ENCODE assay signal across 15 cellular contexts in genomic region chr6:169965657-169966311, GRCh38.
"Had no signal": no experiment of that assay in that cellular context is flagged by ENCODE, and none has a peak within 500 bp of the region (broad histone marks: within the 10 kb centered on the region; RNA-seq: fewer than 3 reads in every experiment).

No MANE protein-coding gene starts in this region.

- H3K9me3 Mint-ChIP-seq: activated naive CD4-positive, alpha-beta T cell treated with anti-CD3 and anti-CD28 coated beads, Interleukin-2, amount 50 U/mL, for 72 hours; central memory CD8-positive, alpha-beta T cell; effector memory CD8-positive, alpha-beta T cell; naive B cell had no signal

- H3K36me3 ChIP-seq: gastroesophageal sphincter, SJSA1, tibial nerve had no signal

- H3K27me3 ChIP-seq: SJSA1 had no signal

- H3K4me3 ChIP-seq: gastroesophageal sphincter, SJSA1, tibial nerve had no signal

- H3K4me1 Mint-ChIP-seq: central memory CD8-positive, alpha-beta T cell had no signal

- H3K4me1 ChIP-seq: SJSA1 had no signal

- H3K4me3 Mint-ChIP-seq: brain; central memory CD8-positive, alpha-beta T cell; effector memory CD8-positive, alpha-beta T cell; naive B cell had no signal

- H3K27ac ChIP-seq: gastroesophageal sphincter, SJSA1, tibial nerve had no signal

- H3K9me3 ChIP-seq: gastroesophageal sphincter, tibial nerve had no signal

- ATAC-seq: activated naive CD4-positive, alpha-beta T cell treated with anti-CD3 and anti-CD28 coated beads, Interleukin-2, amount 50 U/mL, for 72 hours; effector memory CD8-positive, alpha-beta T cell; gastroesophageal sphincter had no signal

- H3K36me3 Mint-ChIP-seq: activated naive CD4-positive, alpha-beta T cell treated with anti-CD3 and anti-CD28 coated beads, Interleukin-2, amount 50 U/mL, for 72 hours; brain; naive B cell had no signal

- H3K27ac Mint-ChIP-seq: effector memory CD8-positive, alpha-beta T cell had no signal

- DNase-seq: activated effector memory CD4-positive, alpha-beta T cell treated with anti-CD3 and anti-CD28 coated beads, Interleukin-2, amount 50 U/mL, for 16 hours; activated T-cell treated with anti-CD3 and anti-CD28 coated beads, Interleukin-2, amount 50 U/mL, for 1 hour; amygdala; effector memory CD8-positive, alpha-beta T cell; midbrain; naive B cell; stimulated activated CD4-positive, alpha-beta T cell treated with anti-CD3 and anti-CD28 coated beads, Interleukin-15, amount 100 ng/mL, for 24 hours; stimulated activated CD4-positive, alpha-beta T cell treated with anti-CD3 and anti-CD28 coated beads, Interleukin-4, amount 100 ng/mL, for 4 hours; T-helper 9 cell had no signal
